In genomic region chr17:49436174-49436573, GRCh38 we compare ENCODE assay signal across 1 cellular context.
TF ChIP-seq lines count a peak whose summit lies in the region.

No MANE protein-coding gene starts in this region.

TF ChIP-seq in SK-N-SH treated with all-trans-retinoic acid at 6 μM for 48 hours, 23 proteins besides CTCF, POLR2A, EP300 and RAD21 (continued from another document):
- TF ChIP-seq GLIS3 (CRISPR knock-in tag; IDR thresholded peaks at IDR 0.05): no peak
TF ChIP-seq in SK-N-SH treated with all-trans-retinoic acid at 6 μM for 48 hours: peak in this region for 1.
